1 cellular context compared by ENCODE assay signal in the genomic region with DNA sequence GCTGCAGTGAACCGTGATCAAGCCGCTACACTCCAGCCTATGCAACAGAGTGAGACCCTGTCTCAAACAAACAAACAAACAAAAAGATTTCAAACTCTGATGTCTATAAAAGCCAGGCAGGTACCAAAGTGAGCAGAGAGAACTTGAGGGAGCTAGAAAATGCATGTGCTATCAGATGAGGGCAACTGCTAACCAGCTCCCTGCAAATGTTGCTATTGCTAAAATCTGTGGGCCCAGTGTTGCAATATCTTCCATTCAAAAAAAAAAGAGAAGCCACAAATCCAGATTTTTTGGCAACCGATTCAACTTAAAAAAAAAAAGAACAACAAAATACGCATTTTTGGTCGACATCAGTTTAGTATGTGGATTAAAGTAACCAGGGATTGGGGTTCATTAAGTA.
TF ChIP-seq lines count a peak whose summit lies in the region.

No MANE protein-coding gene starts in this region.

TF ChIP-seq in GM12878, 131 proteins besides CTCF, POLR2A, EP300 and RAD21 (continued from another document):
- TF ChIP-seq, protein P1, sequence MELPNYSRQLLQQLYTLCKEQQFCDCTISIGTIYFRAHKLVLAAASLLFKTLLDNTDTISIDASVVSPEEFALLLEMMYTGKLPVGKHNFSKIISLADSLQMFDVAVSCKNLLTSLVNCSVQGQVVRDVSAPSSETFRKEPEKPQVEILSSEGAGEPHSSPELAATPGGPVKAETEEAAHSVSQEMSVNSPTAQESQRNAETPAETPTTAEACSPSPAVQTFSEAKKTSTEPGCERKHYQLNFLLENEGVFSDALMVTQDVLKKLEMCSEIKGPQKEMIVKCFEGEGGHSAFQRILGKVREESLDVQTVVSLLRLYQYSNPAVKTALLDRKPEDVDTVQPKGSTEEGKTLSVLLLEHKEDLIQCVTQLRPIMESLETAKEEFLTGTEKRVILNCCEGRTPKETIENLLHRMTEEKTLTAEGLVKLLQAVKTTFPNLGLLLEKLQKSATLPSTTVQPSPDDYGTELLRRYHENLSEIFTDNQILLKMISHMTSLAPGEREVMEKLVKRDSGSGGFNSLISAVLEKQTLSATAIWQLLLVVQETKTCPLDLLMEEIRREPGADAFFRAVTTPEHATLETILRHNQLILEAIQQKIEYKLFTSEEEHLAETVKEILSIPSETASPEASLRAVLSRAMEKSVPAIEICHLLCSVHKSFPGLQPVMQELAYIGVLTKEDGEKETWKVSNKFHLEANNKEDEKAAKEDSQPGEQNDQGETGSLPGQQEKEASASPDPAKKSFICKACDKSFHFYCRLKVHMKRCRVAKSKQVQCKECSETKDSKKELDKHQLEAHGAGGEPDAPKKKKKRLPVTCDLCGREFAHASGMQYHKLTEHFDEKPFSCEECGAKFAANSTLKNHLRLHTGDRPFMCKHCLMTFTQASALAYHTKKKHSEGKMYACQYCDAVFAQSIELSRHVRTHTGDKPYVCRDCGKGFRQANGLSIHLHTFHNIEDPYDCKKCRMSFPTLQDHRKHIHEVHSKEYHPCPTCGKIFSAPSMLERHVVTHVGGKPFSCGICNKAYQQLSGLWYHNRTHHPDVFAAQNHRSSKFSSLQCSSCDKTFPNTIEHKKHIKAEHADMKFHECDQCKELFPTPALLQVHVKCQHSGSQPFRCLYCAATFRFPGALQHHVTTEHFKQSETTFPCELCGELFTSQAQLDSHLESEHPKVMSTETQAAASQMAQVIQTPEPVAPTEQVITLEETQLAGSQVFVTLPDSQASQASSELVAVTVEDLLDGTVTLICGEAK (IDR thresholded peaks at IDR 0.05; ENCODE audit: borderline replicate concordance), result no peak
- no peak for TF ChIP-seq TCF7 (IDR thresholded peaks at IDR 0.05; ENCODE audit: borderline replicate concordance)
